Comparison of ENCODE assay signal across 8 cellular contexts in genomic region chr13:24274452-24274971, GRCh38. TPM values are rescaled to one million over a fixed set of nuclear protein-coding genes. Genes with fewer than 3 reads are reported as not detected.
DNase-seq lines count a peak whose midpoint lies in the region; ATAC-seq lines count a peak whose summit lies in the region.
"Had no signal": no experiment of that assay in that cellular context is flagged by ENCODE, and none has a peak within 500 bp of the region (broad histone marks: within the 10 kb centered on the region; RNA-seq: fewer than 3 reads in every experiment).

No MANE protein-coding gene starts in this region.

- peak overlapping the region; percentile 40 for H3K27ac ChIP-seq in right cardiac atrium (ENCODE audit: low read length)

- 32% methylated on average over 6 of the region's 6 CpGs for WGBS in right cardiac atrium

- H3K9me3 ChIP-seq in right cardiac atrium (ENCODE audit: control insufficient read depth, low read length): no peaks in the 10 kb centered on the region

- no peak overlapping the region for H3K4me3 ChIP-seq in right cardiac atrium (ENCODE audit: low read length)

- peak; percentile 58 for ATAC-seq in GM19438 (IDR thresholded peaks at IDR 0.05; ENCODE audit: low read depth, unreplicated experiment)
- peak; percentile 53 for ATAC-seq in HG03378 (IDR thresholded peaks at IDR 0.05; ENCODE audit: unreplicated experiment)
- ATAC-seq in right cardiac atrium: peak in 1 of 2 donors; percentile 63

- intact Hi-C loops in right cardiac atrium (cut with DNase I): no loop called here

- H3K4me1 ChIP-seq in right cardiac atrium (ENCODE audit: control insufficient read depth, insufficient read depth, low read length): peaks cover 5% of the 10 kb centered on the region

- DNase-seq in activated T-cell treated with anti-CD3 and anti-CD28 coated beads for 1 hour (ENCODE audit: low read depth) (peak; percentile 41), right cardiac atrium (peak; percentile 60 to 87 (median 83)), kidney tubule cell (ENCODE audit: low spot score) (no peak), HPDE6-E6E7 (ENCODE audit: extremely low spot score) (no peak)
- DNase-seq in stimulated activated CD8-positive, alpha-beta memory T cell treated with anti-CD3 and anti-CD28 coated beads, Interleukin-4, amount 100 ng/mL, for 4 hours (ENCODE audit: low read depth in 2 of 2, low spot score in 1 of 2): peak; percentile 47 to 50

- H3K27me3 ChIP-seq in right cardiac atrium (ENCODE audit: control insufficient read depth, insufficient read depth): no peaks in the 10 kb centered on the region

RNA-seq across cellular contexts. Expression of gene C1QTNF9, which starts 34.9 kb away (rescaled TPM):
- total RNA-seq in right cardiac atrium: 1 to 10 TPM in 1 of 4 donors, under 1 TPM in 3; 0.12 to 1.1 (median 0.49) TPM
- 1.8 TPM for polyA plus RNA-seq in right cardiac atrium
- total RNA-seq: lung microvascular endothelial cell had no signal

Comparison
In these comparisons a context has a peak if more than half of its experiments do, and no peak if none do; other contexts are left out.
1. DNase-seq: peak in activated T-cell treated with anti-CD3 and anti-CD28 coated beads for 1 hour (single experiment), right cardiac atrium (3 of 3) and stimulated activated CD8-positive, alpha-beta memory T cell treated with anti-CD3 and anti-CD28 coated beads, Interleukin-4, amount 100 ng/mL, for 4 hours (2 of 2); none in kidney tubule cell (single experiment) and HPDE6-E6E7 (single experiment).